18 cellular contexts compared by ENCODE assay signal in the genomic region with DNA sequence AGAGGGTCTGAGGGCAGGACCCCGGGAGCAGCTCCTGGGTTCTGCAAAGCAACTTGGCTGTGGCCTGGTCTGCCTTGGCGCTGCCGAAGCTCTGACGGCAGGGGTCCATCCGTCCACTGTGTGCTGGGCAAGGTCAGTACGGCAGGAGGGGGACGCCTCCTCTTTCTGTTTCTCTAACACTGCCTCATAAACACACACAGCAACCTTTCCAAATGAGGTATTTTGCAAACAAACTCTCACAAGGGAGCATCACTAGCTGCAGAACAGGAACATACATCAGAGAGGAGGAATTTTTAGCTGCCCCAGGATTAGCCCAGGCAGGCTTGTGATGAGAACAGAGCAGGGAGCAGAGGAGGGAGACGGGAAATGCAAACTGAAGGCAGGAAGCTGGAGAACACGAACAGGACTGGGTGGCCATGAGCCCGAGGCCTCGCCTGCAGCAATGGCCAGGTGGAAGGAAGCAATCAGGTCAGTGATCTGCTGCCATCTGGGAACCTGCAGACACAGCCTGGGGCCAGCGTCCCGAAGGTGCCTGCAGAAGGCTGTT. TPM values are rescaled to one million over a fixed set of nuclear protein-coding genes. Genes with fewer than 3 reads are reported as not detected.
DNase-seq lines count a peak whose midpoint lies in the region; ATAC-seq and TF ChIP-seq lines count a peak whose summit lies in the region.
"Had no signal": no experiment of that assay in that cellular context is flagged by ENCODE, and none has a peak within 500 bp of the region (broad histone marks: within the 10 kb centered on the region; RNA-seq: fewer than 3 reads in every experiment).

No MANE protein-coding gene starts in this region.

- H3K9me3 Mint-ChIP-seq in endodermal cell (peaks cover 19% of the 10 kb centered on the region), neural progenitor cell (peaks cover 12% of the 10 kb centered on the region)

- no peak overlapping the region for H3K4me2 ChIP-seq in neural progenitor cell
- no peak overlapping the region for H3K4me2 ChIP-seq in mammary epithelial cell (ENCODE audit: insufficient read depth, low read depth, low read length)

- 89 to 92% methylated on average over 13 of the region's 13 CpGs for WGBS in endodermal cell (ENCODE audit: insufficient coverage in 1 of 2, insufficient read length in 1 of 2), 2 experiments
- WGBS in mammary epithelial cell (ENCODE audit: low coverage, missing lambda C conversion rate) = 73% methylated on average over 7 of the region's 13 CpGs

- H3K36me3 ChIP-seq in SJCRH30 (no peaks in the 10 kb centered on the region), endodermal cell (ENCODE audit: control insufficient read depth, insufficient read depth, low read length) (no peaks in the 10 kb centered on the region), neural progenitor cell (no peaks in the 10 kb centered on the region), mammary epithelial cell (ENCODE audit: insufficient read depth, low read length) (no peaks in the 10 kb centered on the region)
- H3K36me3 ChIP-seq: vagina had no signal

- CTCF ChIA-PET in mammary epithelial cell (lab: Charles Lee; ENCODE audit: low non-redundant PET) = no interaction called here

- dilution Hi-C loops in mammary epithelial cell (cut with HindIII; ENCODE audit: low sequenced_read_pairs) = no loop called here

- peak; percentile 94 for DNase-seq in G401 (ENCODE audit: low spot score)
- no peak for DNase-seq in SJCRH30
- no peak for DNase-seq in endodermal cell
- DNase-seq in neural progenitor cell (ENCODE audit: low spot score) = no peak
- no peak for DNase-seq in mammary epithelial cell
- no peak for DNase-seq in NOMO-1 treated with dmso at 0.1 percent for 144 hours (lab: John Stamatoyannopoulos, UW; ENCODE audit: unreplicated experiment)
- DNase-seq: activated CD4-positive, alpha-beta T cell treated with anti-CD3 and anti-CD28 coated beads, Interleukin-2, amount 50 U/mL, for 1 hour; activated naive CD8-positive, alpha-beta T cell treated with anti-CD3 and anti-CD28 coated beads for 36 hours; activated T-cell treated with anti-CD3 and anti-CD28 coated beads, Interleukin-2, amount 50 U/mL, for 1 hour; GF-D8; NCI-H345; stimulated activated naive CD8-positive, alpha-beta T cell treated with anti-CD3 and anti-CD28 coated beads, Interleukin-15, Interleukin-2, amounts not matched to agents 100 U/mL and 50 U/mL, for 24 hours had no signal

- H3K27me3 ChIP-seq in SJCRH30 (no peaks in the 10 kb centered on the region), endodermal cell (ENCODE audit: control insufficient read depth, insufficient read depth, low read length, poor library complexity, severe bottlenecking) (no peaks in the 10 kb centered on the region), neural progenitor cell (no peaks in the 10 kb centered on the region), mammary epithelial cell (ENCODE audit: insufficient read depth, low read length) (no peaks in the 10 kb centered on the region)
- H3K27me3 ChIP-seq: esophagus muscularis mucosa, vagina had no signal

- peaks cover 2% of the 10 kb centered on the region for H3K36me3 Mint-ChIP-seq in endodermal cell (ENCODE audit: low read depth)
- H3K36me3 Mint-ChIP-seq in neural progenitor cell = no peaks in the 10 kb centered on the region

- H3K27ac ChIP-seq in SJCRH30 (no peak overlapping the region), endodermal cell (ENCODE audit: low read depth, low read length) (peak overlapping the region; percentile 17), neural progenitor cell (no peak overlapping the region), mammary epithelial cell (ENCODE audit: insufficient read depth, low read depth, low read length) (no peak overlapping the region)
- H3K27ac ChIP-seq: coronary artery, esophagus muscularis mucosa had no signal

- H3K79me2 ChIP-seq in neural progenitor cell (ENCODE audit: low read depth) (no peaks in the 10 kb centered on the region), mammary epithelial cell (ENCODE audit: insufficient read depth, low read length) (no peaks in the 10 kb centered on the region)

- in situ Hi-C loops in G401 (cut with HindIII; ENCODE audit: low sequenced_read_pairs) (no loop called here), mammary epithelial cell (cut with MboI; ENCODE audit: low sequenced_read_pairs in 2 of 2) (no loop called here)

- H3F3A ChIP-seq in neural progenitor cell (ENCODE audit: low read depth) = no peaks in the 10 kb centered on the region

- peaks cover 5% of the 10 kb centered on the region for H3K9me3 ChIP-seq in SJCRH30 (replicated peaks)
- H3K9me3 ChIP-seq in endodermal cell (ENCODE audit: control insufficient read depth, low read length) = peaks cover 7% of the 10 kb centered on the region
- no peaks in the 10 kb centered on the region for H3K9me3 ChIP-seq in neural progenitor cell (ENCODE audit: low read depth)
- H3K9me3 ChIP-seq in mammary epithelial cell (replicated peaks; ENCODE audit: insufficient read depth, low read length) = peaks cover 4% of the 10 kb centered on the region

- intact Hi-C loops in mammary epithelial cell (cut with micrococcal nuclease) = no loop called here

- H3K9ac ChIP-seq in endodermal cell (ENCODE audit: extremely low read depth, low read length, poor library complexity, severe bottlenecking) (no peak overlapping the region), neural progenitor cell (no peak overlapping the region), mammary epithelial cell (ENCODE audit: insufficient read depth, low read length) (no peak overlapping the region)

- no peak for TF ChIP-seq CTCF in endodermal cell (conservative IDR thresholded peaks at IDR 0.05)
- no peak for TF ChIP-seq CTCF in neural progenitor cell (IDR thresholded peaks at IDR 0.05)
- TF ChIP-seq CTCF in mammary epithelial cell (conservative IDR thresholded peaks at IDR 0.05 in 1 of 2, IDR thresholded peaks at IDR 0.05 in 1 of 2; ENCODE audit: extremely low read depth in 1 of 2, insufficient read depth in 1 of 2, low read depth in 1 of 2, low read length in 2 of 2) = no peak

- no TSS peak for BruUV-seq in mammary epithelial cell (replicated peaks; lab: Mats Ljungman, UMichigan)

- ATAC-seq in HG03565 (IDR thresholded peaks at IDR 0.05; ENCODE audit: unreplicated experiment) (no peak), GM19328 (IDR thresholded peaks at IDR 0.05; ENCODE audit: unreplicated experiment) (no peak)
- ATAC-seq: stimulated activated naive CD8-positive, alpha-beta T cell treated with anti-CD3 and anti-CD28 coated beads, Interleukin-15, Interleukin-2, amounts not matched to agents 100 U/mL and 50 U/mL, for 24 hours had no signal

- peak overlapping the region; percentile 32 for H3K4me3 ChIP-seq in SJCRH30
- no peak overlapping the region for H3K4me3 ChIP-seq in endodermal cell (ENCODE audit: low read length)
- H3K4me3 ChIP-seq in neural progenitor cell = no peak overlapping the region
- H3K4me3 ChIP-seq in mammary epithelial cell (replicated peaks in 1 of 3; ENCODE audit: insufficient read depth in 1 of 3, low read depth in 2 of 3, low read length in 3 of 3) = no peak overlapping the region
- H3K4me3 ChIP-seq: coronary artery, esophagus muscularis mucosa, vagina had no signal

- H3K4me3 Mint-ChIP-seq in endodermal cell (no peak overlapping the region), neural progenitor cell (no peak overlapping the region)
- H3K4me3 Mint-ChIP-seq: activated naive CD8-positive, alpha-beta T cell treated with anti-CD3 and anti-CD28 coated beads for 36 hours had no signal

- no peaks in the 10 kb centered on the region for H3K4me1 Mint-ChIP-seq in endodermal cell
- peaks cover 14% of the 10 kb centered on the region for H3K4me1 Mint-ChIP-seq in neural progenitor cell
- H3K4me1 Mint-ChIP-seq: activated naive CD8-positive, alpha-beta T cell treated with anti-CD3 and anti-CD28 coated beads for 36 hours had no signal

- H3K4me1 ChIP-seq in SJCRH30 = peaks cover 15% of the 10 kb centered on the region
- H3K4me1 ChIP-seq in endodermal cell (ENCODE audit: control insufficient read depth, insufficient read depth, low read length) = no peaks in the 10 kb centered on the region
- H3K4me1 ChIP-seq in neural progenitor cell = no peaks in the 10 kb centered on the region
- H3K4me1 ChIP-seq in mammary epithelial cell (ENCODE audit: insufficient read depth, low read length) = peaks cover 10% of the 10 kb centered on the region

- H4K20me1 ChIP-seq in neural progenitor cell (ENCODE audit: low read depth) (no peaks in the 10 kb centered on the region), mammary epithelial cell (ENCODE audit: insufficient read depth, low read length) (no peaks in the 10 kb centered on the region)

- H2AFZ ChIP-seq in neural progenitor cell (replicated peaks) = no peak overlapping the region
- H2AFZ ChIP-seq in mammary epithelial cell (ENCODE audit: low read depth, low read length) = no peak overlapping the region

- no peak overlapping the region for H3K27ac Mint-ChIP-seq in endodermal cell
- H3K27ac Mint-ChIP-seq in neural progenitor cell = peak overlapping the region; percentile 84
- H3K27ac Mint-ChIP-seq: activated naive CD8-positive, alpha-beta T cell treated with anti-CD3 and anti-CD28 coated beads for 36 hours had no signal

- H3K27me3 Mint-ChIP-seq in endodermal cell (ENCODE audit: insufficient read depth) (no peaks in the 10 kb centered on the region), neural progenitor cell (ENCODE audit: insufficient read depth, low read depth) (no peaks in the 10 kb centered on the region)
- H3K27me3 Mint-ChIP-seq: activated naive CD8-positive, alpha-beta T cell treated with anti-CD3 and anti-CD28 coated beads for 36 hours had no signal

RNA-seq across cellular contexts. Expression of gene NSMF, which starts 20.3 kb away (rescaled TPM):
- 76.9 and 96.6 TPM in 2 replicates for total RNA-seq in G401 (2014; rRNA removed; shearing (Covaris generic))
- total RNA-seq in SJCRH30 (2014; rRNA removed; shearing (Covaris generic)) = 35.4 and 40.3 TPM in 2 replicates
- total RNA-seq in endodermal cell (10 to 100 TPM; 58.9 to 66.0 TPM), neural progenitor cell (ENCODE audit: low replicate concordance) (17.1 and 62.0 TPM in 2 replicates), mammary epithelial cell (10 to 100 TPM; 29.7 to 42.0 TPM)
- 83.1 TPM for polyA plus RNA-seq in endodermal cell (2013, experiment 1 of 2)
- 72.7 TPM for polyA plus RNA-seq in endodermal cell (2013, experiment 2 of 2)
- polyA plus RNA-seq in mammary epithelial cell = 28.2 TPM
- 35.2 TPM for polyA minus RNA-seq in mammary epithelial cell

RNA-seq across cellular contexts. Expression of gene ENTPD8, which starts 38.2 kb away (rescaled TPM):
- total RNA-seq in G401 (2014; rRNA removed; shearing (Covaris generic)) = 1.6 and 1.9 TPM in 2 replicates
- not detected in 2 replicates for total RNA-seq in SJCRH30 (2014; rRNA removed; shearing (Covaris generic))
- total RNA-seq in endodermal cell (under 1 TPM; 0.33 to 0.75 TPM), neural progenitor cell (ENCODE audit: low replicate concordance) (not detected in 2 replicates), mammary epithelial cell (under 1 TPM in 1 of 2 donors, not detected in 1; 0.83 TPM)
- polyA plus RNA-seq in endodermal cell (2013, experiment 1 of 2) = 0.25 TPM
- 0.17 TPM for polyA plus RNA-seq in endodermal cell (2013, experiment 2 of 2)
- polyA plus RNA-seq in mammary epithelial cell = 0.02 TPM
- not detected for polyA minus RNA-seq in mammary epithelial cell
- total RNA-seq: activated naive CD8-positive, alpha-beta T cell treated with anti-CD3 and anti-CD28 coated beads for 36 hours; esophagus muscularis mucosa; SK-MEL-5; vagina had no signal

RNA-seq across cellular contexts. Expression of gene NOXA1, which starts 56.2 kb away (rescaled TPM):
- total RNA-seq in G401 (2014; rRNA removed; shearing (Covaris generic)) = 0.18 TPM in 1 of 2 replicates, not detected in the other
- total RNA-seq in SJCRH30 (2014; rRNA removed; shearing (Covaris generic)) = not detected in 2 replicates
- total RNA-seq in endodermal cell (1 to 10 TPM; 5.0 to 5.9 TPM), neural progenitor cell (ENCODE audit: low replicate concordance) (0.39 and 0.65 TPM in 2 replicates), mammary epithelial cell (1 to 10 TPM in 1 of 2 donors, under 1 TPM in 1; 0.82 to 2.0 TPM)
- 1.9 TPM for polyA plus RNA-seq in endodermal cell (2013, experiment 1 of 2)
- 1.2 TPM for polyA plus RNA-seq in endodermal cell (2013, experiment 2 of 2)
- 0.18 TPM for polyA plus RNA-seq in mammary epithelial cell
- not detected for polyA minus RNA-seq in mammary epithelial cell

RNA-seq across cellular contexts. Expression of gene EXD3, which starts 56.4 kb away (rescaled TPM):
- total RNA-seq in G401 (2014; rRNA removed; shearing (Covaris generic)) = 4.8 and 7.9 TPM in 2 replicates
- total RNA-seq in SJCRH30 (2014; rRNA removed; shearing (Covaris generic)) = 1.8 and 1.9 TPM in 2 replicates
- total RNA-seq in endodermal cell (10 to 100 TPM; 15.5 to 31.0 TPM), neural progenitor cell (ENCODE audit: low replicate concordance) (4.7 and 25.1 TPM in 2 replicates), mammary epithelial cell (10 to 100 TPM in 1 of 2 donors, 1 to 10 TPM in 1; 9.1 to 10.8 TPM)
- 25.5 TPM for polyA plus RNA-seq in endodermal cell (2013, experiment 1 of 2)
- 25.1 TPM for polyA plus RNA-seq in endodermal cell (2013, experiment 2 of 2)
- 3.2 TPM for polyA plus RNA-seq in mammary epithelial cell
- polyA minus RNA-seq in mammary epithelial cell = 0.31 TPM
